20 cellular contexts compared by ENCODE assay signal in genomic region chr6:128339635-128340436, GRCh38.
DNase-seq lines count a peak whose midpoint lies in the region; ATAC-seq and TF ChIP-seq lines count a peak whose summit lies in the region.
"Had no signal": no experiment of that assay in that cellular context is flagged by ENCODE, and none has a peak within 500 bp of the region (broad histone marks: within the 10 kb centered on the region; RNA-seq: fewer than 3 reads in every experiment).

No MANE protein-coding gene starts in this region.

- peaks cover 14 to 75% (median 46%) of the 10 kb centered on the region in 4 donors for H3K4me1 ChIP-seq in stomach
- H3K4me1 ChIP-seq: SJSA1, testis had no signal

- TF ChIP-seq CTCF in HFFc6 (IDR thresholded peaks at IDR 0.05) (no peak), astrocyte of the spinal cord (IDR thresholded peaks at IDR 0.05; ENCODE audit: low read depth, low read length) (no peak), stomach (IDR thresholded peaks at IDR 0.05) (no peak)

- WGBS in stomach, 5 donors = 10 to 59% (median 21%) methylated on average over 1 of the region's 1 CpG

- no peaks in the 10 kb centered on the region for H3K9me3 Mint-ChIP-seq in HFFc6
- H3K9me3 Mint-ChIP-seq: dendritic cell treated with granulocyte-macrophage colony-stimulating factor and Interleukin-4, amounts not matched to agents 40 ng/mL and 50 ng/mL, for 4 days; neural progenitor cell had no signal

- H3K9me3 ChIP-seq in stomach = no peaks in the 10 kb centered on the region
- H3K9me3 ChIP-seq: BLaER1 treated with 17β-estradiol and CSF1 and Interleukin-3, amounts not matched to agents 10 nM and 100 nM; esophagus squamous epithelium; MG63; SJSA1; testis had no signal

- H3K27me3 Mint-ChIP-seq in HFFc6 (ENCODE audit: insufficient read depth) = no peaks in the 10 kb centered on the region; the same call in 1 of the 2 replicates
- H3K27me3 Mint-ChIP-seq: activated CD4-positive, alpha-beta T cell treated with anti-CD3 and anti-CD28 coated beads for 36 hours; dendritic cell treated with granulocyte-macrophage colony-stimulating factor and Interleukin-4, amounts not matched to agents 40 ng/mL and 50 ng/mL, for 4 days had no signal

- no peaks in the 10 kb centered on the region for H3K36me3 ChIP-seq in stomach
- H3K36me3 ChIP-seq: BLaER1 treated with 17β-estradiol and CSF1 and Interleukin-3, amounts not matched to agents 10 nM and 100 nM; esophagus squamous epithelium; MG63; neural progenitor cell; SJSA1 had no signal

- ATAC-seq in left lobe of liver (peak; percentile 92), HG03457 (IDR thresholded peaks at IDR 0.05; ENCODE audit: unreplicated experiment) (no peak), GM19455 (IDR thresholded peaks at IDR 0.05; ENCODE audit: unreplicated experiment) (no peak)
- no peak for ATAC-seq in stimulated activated naive CD8-positive, alpha-beta T cell treated with anti-CD3 and anti-CD28 coated beads, Interleukin-15, Interleukin-2, amounts not matched to agents 100 U/mL and 50 U/mL, for 24 hours
- ATAC-seq: activated CD4-positive, alpha-beta T cell treated with anti-CD3 and anti-CD28 coated beads for 36 hours had no signal

- in situ Hi-C loops in astrocyte of the spinal cord (cut with HindIII; ENCODE audit: low sequenced_read_pairs) = no loop called here

- H3K27ac Mint-ChIP-seq in HFFc6 = peak overlapping the region; percentile 14; the same call in 1 of the 2 replicates
- H3K27ac Mint-ChIP-seq: activated CD4-positive, alpha-beta T cell treated with anti-CD3 and anti-CD28 coated beads for 36 hours; dendritic cell treated with granulocyte-macrophage colony-stimulating factor and Interleukin-4, amounts not matched to agents 40 ng/mL and 50 ng/mL, for 4 days; neural progenitor cell had no signal

- intact Hi-C loops in stomach (cut with DNase I; ENCODE audit: low total_unique reads) = no loop called here

- TF ChIP-seq POLR2A in stomach (IDR thresholded peaks at IDR 0.05) = no peak

- H3K4me3 ChIP-seq in astrocyte of the spinal cord (ENCODE audit: low read depth, low read length) (no peak overlapping the region), stomach (no peak overlapping the region)
- H3K4me3 ChIP-seq: BLaER1 treated with 17β-estradiol and CSF1 and Interleukin-3, amounts not matched to agents 10 nM and 100 nM; esophagus squamous epithelium; MG63; neural progenitor cell; SJSA1; testis had no signal

- H3K4me1 Mint-ChIP-seq in HFFc6 (ENCODE audit: low read depth) = peaks cover 39% of the 10 kb centered on the region
- H3K4me1 Mint-ChIP-seq: activated CD4-positive, alpha-beta T cell treated with anti-CD3 and anti-CD28 coated beads for 36 hours had no signal

- H3K27me3 ChIP-seq in stomach = no peaks in the 10 kb centered on the region
- H3K27me3 ChIP-seq: BLaER1 treated with 17β-estradiol and CSF1 and Interleukin-3, amounts not matched to agents 10 nM and 100 nM; esophagus squamous epithelium; MG63; neural progenitor cell; SJSA1; testis had no signal

- DNase-seq in HFFc6 (no peak), astrocyte of the spinal cord (ENCODE audit: low read depth, low spot score) (peak; percentile 27), left lobe of liver (ENCODE audit: low spot score) (peak; percentile 50), stomach (no peak)
- no peak for DNase-seq in stimulated activated naive CD8-positive, alpha-beta T cell treated with anti-CD3 and anti-CD28 coated beads, Interleukin-15, Interleukin-2, amounts not matched to agents 100 U/mL and 50 U/mL, for 24 hours
- DNase-seq: activated CD4-positive, alpha-beta T cell treated with anti-CD3 and anti-CD28 coated beads for 36 hours; activated CD8-positive, alpha-beta memory T cell treated with anti-CD3 and anti-CD28 coated beads, Interleukin-2, amount 50 U/mL, for 48 hours; activated naive CD4-positive, alpha-beta T cell; esophagus squamous epithelium; H7; MG63; NCI-H187 treated with DMSO at 0.1 percent for 48 hours; T-helper 9 cell; testis had no signal

- 0 out of 2 replicates have a peak, but pooled peaks cover 11% of the 10 kb centered on the region for H3K36me3 Mint-ChIP-seq in HFFc6 (ENCODE audit: low read depth)
- H3K36me3 Mint-ChIP-seq: neural progenitor cell had no signal

- no peak overlapping the region for H3K4me3 Mint-ChIP-seq in HFFc6
- H3K4me3 Mint-ChIP-seq: activated CD4-positive, alpha-beta T cell treated with anti-CD3 and anti-CD28 coated beads for 36 hours; dendritic cell treated with granulocyte-macrophage colony-stimulating factor and Interleukin-4, amounts not matched to agents 40 ng/mL and 50 ng/mL, for 4 days; neural progenitor cell had no signal

- no peak for TF ChIP-seq EP300 in stomach (IDR thresholded peaks at IDR 0.05)

- H3K27ac ChIP-seq in stomach = peak overlapping the region in 4 of 5 donors; percentile 38 to 75 (median 72)
- H3K27ac ChIP-seq: BLaER1 treated with 17β-estradiol and CSF1 and Interleukin-3, amounts not matched to agents 10 nM and 100 nM; esophagus squamous epithelium; neural progenitor cell; SJSA1; testis had no signal

Comparison
In these comparisons a context has a peak if more than half of its experiments do, and no peak if none do; other contexts are left out.
1. DNase-seq: peak in astrocyte of the spinal cord (single experiment) and left lobe of liver (single experiment); none in HFFc6 (single experiment), stomach (single experiment) and stimulated activated naive CD8-positive, alpha-beta T cell treated with anti-CD3 and anti-CD28 coated beads, Interleukin-15, Interleukin-2, amounts not matched to agents 100 U/mL and 50 U/mL, for 24 hours (single experiment).